Comparison of ENCODE assay signal across 13 cellular contexts in the genomic region with DNA sequence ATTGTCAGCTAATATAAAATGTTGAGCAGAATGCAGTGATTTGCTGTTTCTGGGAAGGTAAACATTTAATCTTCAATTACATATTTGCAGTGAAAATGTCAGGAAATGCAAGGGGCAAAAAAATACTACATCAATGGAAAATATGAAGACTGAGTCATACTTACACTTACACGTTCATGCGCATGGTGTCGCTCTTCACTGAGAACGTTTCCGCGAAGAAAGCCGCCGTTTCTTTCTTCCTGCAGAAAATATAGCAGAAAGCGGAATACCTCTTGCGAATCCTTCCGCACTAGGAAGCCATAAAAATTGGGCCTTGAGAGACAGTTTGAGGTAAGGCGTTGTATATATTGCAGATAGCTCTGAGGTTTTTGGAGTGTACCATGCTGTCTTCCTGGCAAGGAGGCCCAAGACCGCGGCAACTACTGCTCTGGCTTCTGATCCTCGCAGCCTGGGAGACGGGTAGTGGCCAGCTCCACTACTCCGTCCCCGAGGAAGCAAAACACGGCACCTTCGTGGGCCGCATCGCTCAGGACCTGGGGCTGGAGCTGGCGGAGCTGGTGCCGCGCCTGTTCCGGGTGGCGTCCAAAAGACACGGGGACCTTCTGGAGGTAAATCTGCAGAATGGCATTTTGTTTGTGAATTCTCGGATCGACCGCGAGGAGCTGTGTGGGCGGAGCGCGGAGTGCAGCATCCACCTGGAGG. TPM values are rescaled to one million over a fixed set of nuclear protein-coding genes. Genes with fewer than 3 reads are reported as not detected.
DNase-seq lines count a peak whose midpoint lies in the region; ATAC-seq and TF ChIP-seq lines count a peak whose summit lies in the region.
"Had no signal": no experiment of that assay in that cellular context is flagged by ENCODE, and none has a peak within 500 bp of the region (broad histone marks: within the 10 kb centered on the region; RNA-seq: fewer than 3 reads in every experiment).

A gene with protein sequence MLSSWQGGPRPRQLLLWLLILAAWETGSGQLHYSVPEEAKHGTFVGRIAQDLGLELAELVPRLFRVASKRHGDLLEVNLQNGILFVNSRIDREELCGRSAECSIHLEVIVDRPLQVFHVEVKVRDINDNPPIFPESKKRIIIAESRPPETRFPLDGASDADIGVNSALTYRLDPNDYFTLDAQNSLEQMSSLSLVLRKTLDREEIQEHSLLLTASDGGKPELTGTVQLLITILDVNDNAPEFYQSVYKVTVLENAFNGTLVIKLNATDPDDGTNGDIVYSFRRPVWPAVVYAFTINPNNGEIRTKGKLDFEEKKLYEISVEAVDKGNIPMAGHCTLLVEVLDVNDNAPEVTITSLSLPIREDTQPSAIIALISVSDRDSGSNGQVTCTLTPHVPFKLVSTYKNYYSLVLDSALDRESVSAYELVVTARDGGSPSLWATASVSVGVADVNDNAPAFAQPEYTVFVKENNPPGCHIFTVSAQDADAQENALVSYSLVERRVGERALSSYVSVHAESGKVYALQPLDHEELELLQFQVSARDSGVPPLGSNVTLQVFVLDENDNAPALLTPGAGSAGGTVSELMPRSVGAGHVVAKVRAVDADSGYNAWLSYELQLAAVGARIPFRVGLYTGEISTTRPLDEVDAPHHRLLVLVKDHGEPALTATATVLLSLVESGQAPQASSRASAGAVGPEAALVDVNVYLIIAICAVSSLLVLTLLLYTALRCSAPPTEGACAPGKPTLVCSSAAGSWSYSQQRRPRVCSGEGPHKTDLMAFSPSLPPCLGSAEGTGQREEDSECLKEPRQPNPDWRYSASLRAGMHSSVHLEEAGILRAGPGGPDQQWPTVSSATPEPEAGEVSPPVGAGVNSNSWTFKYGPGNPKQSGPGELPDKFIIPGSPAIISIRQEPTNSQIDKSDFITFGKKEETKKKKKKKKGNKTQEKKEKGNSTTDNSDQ (plus strand): TSS at position 236 of the 702 bp plus-strand sequence. CDS start 145 bp downstream, at position 381.

- peaks cover 2% of the 10 kb centered on the region for H3K4me1 Mint-ChIP-seq in activated naive CD8-positive, alpha-beta T cell treated with anti-CD3 and anti-CD28 coated beads, Interleukin-2, amount 10 ng/mL, durations not matched to agents 7 days and 5 days
- no peaks in the 10 kb centered on the region for H3K4me1 Mint-ChIP-seq in activated naive CD8-positive, alpha-beta T cell treated with anti-CD3 and anti-CD28 coated beads, Interleukin-2, amount 50 U/mL, for 24 hours
- H3K4me1 Mint-ChIP-seq: activated B cell treated with CpG ODN at 0.5 μM for 24 hours; activated naive CD4-positive, alpha-beta T cell treated with anti-CD3 and anti-CD28 coated beads, Interleukin-2, amount 10 ng/mL, durations not matched to agents 7 days and 5 days had no signal

- no peaks in the 10 kb centered on the region for H3K36me3 Mint-ChIP-seq in activated naive CD8-positive, alpha-beta T cell treated with anti-CD3 and anti-CD28 coated beads, Interleukin-2, amount 10 ng/mL, durations not matched to agents 7 days and 5 days
- H3K36me3 Mint-ChIP-seq in activated naive CD8-positive, alpha-beta T cell treated with anti-CD3 and anti-CD28 coated beads, Interleukin-2, amount 50 U/mL, for 24 hours (ENCODE audit: low read depth) = peaks cover 17% of the 10 kb centered on the region
- H3K36me3 Mint-ChIP-seq: activated naive CD4-positive, alpha-beta T cell treated with anti-CD3 and anti-CD28 coated beads, Interleukin-2, amount 10 ng/mL, durations not matched to agents 7 days and 5 days had no signal

- peaks cover 8% of the 10 kb centered on the region for H3K27me3 ChIP-seq in lung (ENCODE audit: control insufficient read depth, insufficient read depth)

- H3K4me3 ChIP-seq in lung = no peak within 1 kb of the TSS

- H3K27ac ChIP-seq in lung (ENCODE audit: low read depth in 1 of 2, low read length in 1 of 2) = no peak within 1 kb of the TSS

- peaks cover 2% of the 10 kb centered on the region for H3K27me3 Mint-ChIP-seq in activated naive CD8-positive, alpha-beta T cell treated with anti-CD3 and anti-CD28 coated beads, Interleukin-2, amount 10 ng/mL, durations not matched to agents 7 days and 5 days
- H3K27me3 Mint-ChIP-seq in activated naive CD8-positive, alpha-beta T cell treated with anti-CD3 and anti-CD28 coated beads, Interleukin-2, amount 50 U/mL, for 24 hours = peaks cover 28% of the 10 kb centered on the region

- peak within 1 kb of the TSS; percentile 43 for H3K27ac Mint-ChIP-seq in activated naive CD8-positive, alpha-beta T cell treated with anti-CD3 and anti-CD28 coated beads, Interleukin-2, amount 10 ng/mL, durations not matched to agents 7 days and 5 days
- H3K27ac Mint-ChIP-seq in activated naive CD8-positive, alpha-beta T cell treated with anti-CD3 and anti-CD28 coated beads, Interleukin-2, amount 50 U/mL, for 24 hours = no peak within 1 kb of the TSS
- H3K27ac Mint-ChIP-seq: activated B cell treated with CpG ODN at 0.5 μM for 24 hours; activated naive CD4-positive, alpha-beta T cell treated with anti-CD3 and anti-CD28 coated beads, Interleukin-2, amount 10 ng/mL, durations not matched to agents 7 days and 5 days had no signal

- ATAC-seq in activated naive CD8-positive, alpha-beta T cell treated with anti-CD3 and anti-CD28 coated beads, Interleukin-2, amount 10 ng/mL, durations not matched to agents 7 days and 5 days (ENCODE audit: low read depth) = no peak
- ATAC-seq in activated naive CD8-positive, alpha-beta T cell treated with anti-CD3 and anti-CD28 coated beads, Interleukin-2, amount 50 U/mL, for 24 hours = no peak
- ATAC-seq in lung (ENCODE audit: insufficient read depth, low FRiP score) = peak; percentile 62
- ATAC-seq in GM21526 (IDR thresholded peaks at IDR 0.05; ENCODE audit: low FRiP score, unreplicated experiment) = no peak

- H3K36me3 ChIP-seq in lung (ENCODE audit: control insufficient read depth in 2 of 2, insufficient read depth in 2 of 2, low read length in 2 of 2) = no peaks in the 10 kb centered on the region

- H3K9me3 Mint-ChIP-seq in activated naive CD8-positive, alpha-beta T cell treated with anti-CD3 and anti-CD28 coated beads, Interleukin-2, amount 10 ng/mL, durations not matched to agents 7 days and 5 days = peaks cover 14% of the 10 kb centered on the region
- peaks cover 35% of the 10 kb centered on the region for H3K9me3 Mint-ChIP-seq in activated naive CD8-positive, alpha-beta T cell treated with anti-CD3 and anti-CD28 coated beads, Interleukin-2, amount 50 U/mL, for 24 hours

- WGBS in lung, 2 donors = 15 to 18% methylated on average over 32 to 35 of the region's 35 CpGs

- DNase-seq in activated naive CD8-positive, alpha-beta T cell treated with anti-CD3 and anti-CD28 coated beads, Interleukin-2, amount 10 ng/mL, durations not matched to agents 7 days and 5 days = no peak
- no peak for DNase-seq in activated naive CD8-positive, alpha-beta T cell treated with anti-CD3 and anti-CD28 coated beads, Interleukin-2, amount 50 U/mL, for 24 hours
- peak; percentile 47 for DNase-seq in ecto neural progenitor cell (ENCODE audit: low spot score)
- no peak for DNase-seq in lung (ENCODE audit: low spot score)
- no peak for DNase-seq in foreskin melanocyte
- DNase-seq in NAMALWA (ENCODE audit: low spot score) = no peak
- no peak for DNase-seq in stimulated activated CD4-positive, alpha-beta T cell treated with anti-CD3 and anti-CD28 coated beads, Interleukin-2, amount 100 ng/mL, for 48 hours
- DNase-seq: activated B cell treated with CpG ODN at 0.5 μM for 24 hours; activated naive CD4-positive, alpha-beta T cell treated with anti-CD3 and anti-CD28 coated beads, Interleukin-2, amount 10 ng/mL, durations not matched to agents 7 days and 5 days; erythroblast; stimulated activated CD4-positive, alpha-beta T cell treated with anti-CD3 and anti-CD28 coated beads, Interleukin-1b, Interleukin-23, amount 100 ng/mL, for 48 hours; trophoblast cell had no signal

- no peak within 1 kb of the TSS for H3K4me3 Mint-ChIP-seq in activated naive CD8-positive, alpha-beta T cell treated with anti-CD3 and anti-CD28 coated beads, Interleukin-2, amount 10 ng/mL, durations not matched to agents 7 days and 5 days
- no peak within 1 kb of the TSS for H3K4me3 Mint-ChIP-seq in activated naive CD8-positive, alpha-beta T cell treated with anti-CD3 and anti-CD28 coated beads, Interleukin-2, amount 50 U/mL, for 24 hours
- H3K4me3 Mint-ChIP-seq: activated B cell treated with CpG ODN at 0.5 μM for 24 hours; activated naive CD4-positive, alpha-beta T cell treated with anti-CD3 and anti-CD28 coated beads, Interleukin-2, amount 10 ng/mL, durations not matched to agents 7 days and 5 days had no signal

- peaks cover 0 to 5% of the 10 kb centered on the region in 2 donors for H3K4me1 ChIP-seq in lung (ENCODE audit: control insufficient read depth in 2 of 2, insufficient read depth in 2 of 2, low read length in 2 of 2)

- TF ChIP-seq CTCF in lung (IDR thresholded peaks at IDR 0.05; ENCODE audit: control extremely low read depth, extremely low read depth) = peak; percentile 15

- POLR2A ChIA-PET in activated naive CD8-positive, alpha-beta T cell treated with anti-CD3 and anti-CD28 coated beads, Interleukin-2, amount 10 ng/mL, durations not matched to agents 7 days and 5 days (lab: Charles Lee) = no interaction called here

- H3K9me3 ChIP-seq in lung (ENCODE audit: control insufficient read depth in 2 of 2, insufficient read depth in 1 of 2, low read length in 1 of 2) = peaks cover 6 to 26% of the 10 kb centered on the region in 2 donors

RNA-seq across cellular contexts. Expression of the gene that starts here (rescaled TPM):
- not detected for total RNA-seq in activated naive CD8-positive, alpha-beta T cell treated with anti-CD3 and anti-CD28 coated beads, Interleukin-2, amount 10 ng/mL, durations not matched to agents 7 days and 5 days
- 1 to 10 TPM in 1 of 2 donors, under 1 TPM in 1; 0.77 to 2.9 TPM for total RNA-seq in lung
- 1 to 10 TPM in 1 of 2 donors, under 1 TPM in 1; 0.15 to 1.0 TPM for polyA plus RNA-seq in lung
- total RNA-seq: activated B cell treated with CpG ODN at 0.5 μM for 24 hours had no signal
